ENCODE assay signal across 8 cellular contexts in genomic region chr15:43547539-43547938, GRCh38.
"Had no signal": no experiment of that assay in that cellular context is flagged by ENCODE, and none has a peak within 500 bp of the region (broad histone marks: within the 10 kb centered on the region; RNA-seq: fewer than 3 reads in every experiment).

No MANE protein-coding gene starts in this region.

- ATAC-seq: GM12878 had no signal

- H3K4me3 ChIP-seq: GM12878 had no signal

- FAIRE-seq: G401.6, GM12878, GM12891, GM12892, GM18507, GM19239 had no signal

- DNase-seq: GDM1, GF-D8 had no signal
